ENCODE assay signal across 8 cellular contexts in the genomic region with DNA sequence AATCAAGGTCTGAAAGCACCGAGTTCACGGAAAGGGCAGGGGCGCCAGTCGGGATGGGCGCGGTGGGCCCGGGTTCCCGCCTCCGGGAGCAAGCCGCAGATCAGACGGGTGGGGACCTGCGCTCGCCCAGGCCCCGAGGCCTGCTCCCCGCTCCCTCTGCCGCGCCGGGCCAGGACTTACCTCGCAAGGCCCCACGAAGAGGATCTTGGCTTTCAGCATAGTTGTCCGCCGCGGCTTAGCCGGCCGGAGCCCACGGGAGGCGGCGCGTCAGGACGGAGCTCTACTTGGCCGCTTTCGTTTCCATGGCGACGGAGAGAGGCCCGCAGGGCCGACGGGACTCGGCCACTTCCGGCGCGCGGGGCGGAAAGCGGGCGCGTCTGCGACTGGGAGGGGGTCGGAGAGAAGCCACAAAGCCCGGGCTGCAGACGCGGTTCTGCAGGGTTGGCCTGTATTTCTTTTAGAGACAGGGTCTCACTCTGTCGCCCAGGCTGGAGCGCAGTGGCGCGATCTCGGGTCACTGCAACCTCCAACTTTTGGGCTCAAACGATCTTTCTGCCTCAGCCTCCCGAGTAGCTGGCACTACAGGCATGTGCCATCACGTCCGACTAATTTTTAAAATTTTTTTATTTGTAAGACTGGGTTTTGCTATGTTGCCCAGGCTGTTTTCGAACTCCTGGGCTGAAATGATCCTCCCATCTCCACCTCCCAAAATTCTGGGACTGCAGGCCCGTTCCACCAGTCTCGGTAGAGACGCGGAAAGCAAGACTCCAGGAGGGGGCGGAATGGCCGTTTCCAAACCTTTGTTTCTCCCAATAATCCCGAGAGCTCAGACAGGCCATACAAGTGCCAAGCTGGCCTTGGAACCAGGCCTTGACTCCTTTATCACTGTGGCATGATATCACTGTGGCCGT. TPM values are rescaled to one million over a fixed set of nuclear protein-coding genes. Genes with fewer than 3 reads are reported as not detected.
DNase-seq lines count a peak whose midpoint lies in the region; TF ChIP-seq lines count a peak whose summit lies in the region.

A gene (minus strand): TSS at position 322 of the 911 bp plus-strand sequence. CDS start 103 bp downstream, at position 219.

- WGBS in H9 (ENCODE audit: extremely low coverage, insufficient read length, low lambda C conversion rate), result no CpG with 5 or more reads among the region's 69 CpGs
- no CpG with 5 or more reads among the region's 69 CpGs for WGBS in neuronal stem cell (ENCODE audit: extremely low coverage in 2 of 2, insufficient read length in 2 of 2, insufficient replicate concordance in 1 of 2), 2 donors

- H3K9ac ChIP-seq in H9 (ENCODE audit: extremely low read depth, insufficient read length, low read length) (peak within 1 kb of the TSS; percentile 79), MM.1S (ENCODE audit: low read length) (peak within 1 kb of the TSS; percentile 45; the same call in 1 of the 2 replicates), neuronal stem cell (ENCODE audit: low read depth, low read length, poor library complexity) (peak within 1 kb of the TSS; percentile 93), subcutaneous abdominal adipose tissue (ENCODE audit: low read length in 5 of 5) (peak within 1 kb of the TSS in 4 of 5 donors; percentile 68 to 88 (median 78))

- H3K4me1 Mint-ChIP-seq in H9, result peaks cover 7 to 11% of the 10 kb centered on the region in 2 experiments

- peaks cover 5 to 11% (median 11%) of the 10 kb centered on the region in 3 experiments; a peak in 5 of 7 replicates for H3K36me3 Mint-ChIP-seq in H9 (ENCODE audit: insufficient read depth in 1 of 3, low read depth in 3 of 3)

- no peaks in the 10 kb centered on the region; the same call in 1 of the 2 replicates for H3K27me3 Mint-ChIP-seq in H9 (ENCODE audit: low read depth)

- H3K9me3 Mint-ChIP-seq in H9, result no peaks in the 10 kb centered on the region

- peak within 1 kb of the TSS; percentile 83 to 93 for H3K4me3 Mint-ChIP-seq in H9

- H3K4ac ChIP-seq in H9 (ENCODE audit: low read depth, low read length), result no peak within 1 kb of the TSS
- no peak within 1 kb of the TSS for H3K4ac ChIP-seq in neuronal stem cell (ENCODE audit: low read length)

- H3K9me3 ChIP-seq in H9 (ENCODE audit: control insufficient read depth, low read depth, low read length) (no peaks in the 10 kb centered on the region), MM.1S (replicated peaks; ENCODE audit: insufficient read depth, low read length) (no peaks in the 10 kb centered on the region), neuronal stem cell (replicated peaks in 1 of 2; ENCODE audit: control insufficient read depth in 2 of 2, insufficient read depth in 1 of 2, low read depth in 1 of 2, low read length in 2 of 2) (no peaks in the 10 kb centered on the region), subcutaneous abdominal adipose tissue (ENCODE audit: control insufficient read depth in 5 of 5, low read length in 5 of 5) (no peaks in the 10 kb centered on the region)

- H2BK120ac ChIP-seq in H9 (ENCODE audit: low read depth, low read length, poor library complexity, severe bottlenecking), result no peak within 1 kb of the TSS
- H2BK120ac ChIP-seq in neuronal stem cell (ENCODE audit: low read depth, low read length), result no peak within 1 kb of the TSS

- peak within 1 kb of the TSS; percentile 77 for H3K4me3 ChIP-seq in MM.1S (ENCODE audit: low read length)
- peak within 1 kb of the TSS; percentile 76 to 91 for H3K4me3 ChIP-seq in neuronal stem cell (ENCODE audit: low read length in 2 of 2)
- peak within 1 kb of the TSS; percentile 79 to 92 (median 85) for H3K4me3 ChIP-seq in subcutaneous abdominal adipose tissue (ENCODE audit: low read depth in 1 of 5, low read length in 5 of 5)

- H3K23me2 ChIP-seq in H9 (ENCODE audit: insufficient read length, low read depth, low read length, poor library complexity, severe bottlenecking), result peaks cover 6% of the 10 kb centered on the region

- H3K14ac ChIP-seq in H9 (ENCODE audit: insufficient read depth, low read length) (peak within 1 kb of the TSS; percentile 86; the same call in 1 of the 2 replicates), neuronal stem cell (ENCODE audit: low read length) (no peak within 1 kb of the TSS)

- TF ChIP-seq CTCF in H9 (conservative IDR thresholded peaks at IDR 0.05) (peak; percentile 61), MM.1S (IDR thresholded peaks at IDR 0.05; ENCODE audit: low read length) (0 out of 2 replicates have a peak, but pooled peaks have one; percentile 5)

- H3F3A ChIP-seq in MM.1S (ENCODE audit: insufficient read depth, low read length), result no peaks in the 10 kb centered on the region

- H3K79me2 ChIP-seq in H9 (ENCODE audit: insufficient read depth, low read length), result no peaks in the 10 kb centered on the region
- no peaks in the 10 kb centered on the region for H3K79me2 ChIP-seq in MM.1S (ENCODE audit: low read length)

- H2AFZ ChIP-seq in H9 (ENCODE audit: low read length) (no peak within 1 kb of the TSS), MM.1S (ENCODE audit: low read length) (peak within 1 kb of the TSS; percentile 94), neuronal stem cell (ENCODE audit: low read length) (peak within 1 kb of the TSS; percentile 93)

- H3T11ph ChIP-seq in H9 (ENCODE audit: low read length), result no peak within 1 kb of the TSS

- H4K91ac ChIP-seq in H9 (ENCODE audit: insufficient read length, low read depth, low read length), result no peak within 1 kb of the TSS
- H4K91ac ChIP-seq in neuronal stem cell (ENCODE audit: low read depth, low read length, poor library complexity), result no peak within 1 kb of the TSS

- H3K4me1 ChIP-seq in H9 (ENCODE audit: insufficient read depth, low read length) (no peaks in the 10 kb centered on the region; the same call in 1 of the 2 replicates), MM.1S (ENCODE audit: low read length) (0 out of 2 replicates have a peak, but pooled peaks cover 3% of the 10 kb centered on the region), neuronal stem cell (ENCODE audit: control insufficient read depth in 2 of 2, insufficient read depth in 1 of 2, low read depth in 1 of 2, low read length in 2 of 2) (peaks cover 2% of the 10 kb centered on the region in 2 donors), subcutaneous abdominal adipose tissue (ENCODE audit: control insufficient read depth in 5 of 5, insufficient read depth in 5 of 5, low read length in 5 of 5) (peaks cover 0 to 16% (median 15%) of the 10 kb centered on the region in 5 donors)

- in situ Hi-C loops in G401 (cut with HindIII; ENCODE audit: low sequenced_read_pairs), result no loop called here

- H2BK15ac ChIP-seq in H9 (ENCODE audit: low read depth, low read length), result no peak within 1 kb of the TSS; the same call in 1 of the 2 replicates
- H2BK15ac ChIP-seq in neuronal stem cell (ENCODE audit: low read length), result no peak within 1 kb of the TSS

- H3K18ac ChIP-seq in H9 (ENCODE audit: insufficient read length, low read depth, low read length) (peak within 1 kb of the TSS; percentile 62), neuronal stem cell (ENCODE audit: low read length) (peak within 1 kb of the TSS; percentile 98)

- no peak within 1 kb of the TSS for H4K5ac ChIP-seq in H9 (ENCODE audit: insufficient read length, low read depth, low read length)

- no peaks in the 10 kb centered on the region for H3K79me1 ChIP-seq in H9 (ENCODE audit: insufficient read depth, low read depth, low read length, poor library complexity, severe bottlenecking)
- H3K79me1 ChIP-seq in neuronal stem cell (ENCODE audit: low read depth, low read length), result peaks cover 4% of the 10 kb centered on the region

- no peak within 1 kb of the TSS for H3K23ac ChIP-seq in H9 (ENCODE audit: insufficient read length, low read depth, low read length)
- peak within 1 kb of the TSS; percentile 80 for H3K23ac ChIP-seq in neuronal stem cell (ENCODE audit: low read depth, low read length, poor library complexity)

- no peak within 1 kb of the TSS for H3K27ac ChIP-seq in H9 (ENCODE audit: insufficient read length, low read depth, low read length)
- no peak within 1 kb of the TSS for H3K27ac ChIP-seq in MM.1S (ENCODE audit: low read length)
- peak within 1 kb of the TSS; percentile 75 for H3K27ac ChIP-seq in neuronal stem cell (replicated peaks; ENCODE audit: low read length)
- H3K27ac ChIP-seq in subcutaneous abdominal adipose tissue (ENCODE audit: low read depth, low read length), result peak within 1 kb of the TSS; percentile 50

- H4K8ac ChIP-seq in H9 (replicated peaks; ENCODE audit: insufficient read length, low read depth, low read length), result no peak within 1 kb of the TSS
- peak within 1 kb of the TSS; percentile 43 for H4K8ac ChIP-seq in neuronal stem cell (ENCODE audit: low read depth, low read length)

- H2AK5ac ChIP-seq in H9 (ENCODE audit: insufficient read length, low read length) (no peak within 1 kb of the TSS), neuronal stem cell (ENCODE audit: low read depth, low read length) (no peak within 1 kb of the TSS)

- H2BK20ac ChIP-seq in H9 (ENCODE audit: low read depth, low read length, poor library complexity, severe bottlenecking), result no peak within 1 kb of the TSS

- H3K9me2 ChIP-seq in MM.1S (replicated peaks; ENCODE audit: insufficient read depth, low read length), result no peaks in the 10 kb centered on the region

- H2BK12ac ChIP-seq in H9 (ENCODE audit: insufficient read length, low read depth, low read length) (no peak within 1 kb of the TSS), neuronal stem cell (ENCODE audit: low read length) (no peak within 1 kb of the TSS)

- peak; percentile 92 for DNase-seq in G401 (ENCODE audit: low spot score)
- peak; percentile 92 for DNase-seq in H9
- peak; percentile 96 for DNase-seq in MM.1S
- peak; percentile 61 for DNase-seq in SHP77 treated with DMSO at 0.1 percent for 48 hours (lab: John Stamatoyannopoulos, UW)
- DNase-seq in activated naive CD4-positive, alpha-beta T cell (lab: John Stamatoyannopoulos, UW), result peak; percentile 35 to 77 (median 58)
- peak; percentile 83 for DNase-seq in foreskin melanocyte
- DNase-seq in neuronal stem cell (ENCODE audit: low spot score), result peak; percentile 92

- H3K36me3 ChIP-seq in MM.1S (replicated peaks; ENCODE audit: insufficient read depth, low read length) (no peaks in the 10 kb centered on the region), neuronal stem cell (replicated peaks in 1 of 2; ENCODE audit: control insufficient read depth in 2 of 2, insufficient read depth in 2 of 2, low read length in 2 of 2) (peaks cover 5 to 30% of the 10 kb centered on the region in 2 donors), subcutaneous abdominal adipose tissue (ENCODE audit: control insufficient read depth in 5 of 5, insufficient read depth in 5 of 5, low read length in 5 of 5) (peaks cover 0 to 12% (median 0%) of the 10 kb centered on the region in 5 donors)

- H3K27me3 ChIP-seq in H9 (ENCODE audit: insufficient read depth, low read length) (no peaks in the 10 kb centered on the region), MM.1S (replicated peaks; ENCODE audit: insufficient read depth, low read length) (peaks cover 28% of the 10 kb centered on the region), neuronal stem cell (ENCODE audit: control insufficient read depth in 3 of 3, insufficient read depth in 3 of 3, low read depth in 1 of 3, low read length in 3 of 3) (no peaks in the 10 kb centered on the region), subcutaneous abdominal adipose tissue (ENCODE audit: control insufficient read depth in 5 of 5, insufficient read depth in 4 of 5, low read length in 5 of 5) (no peaks in the 10 kb centered on the region)

- H3K27ac Mint-ChIP-seq in H9, result peak within 1 kb of the TSS; percentile 89 to 97 (median 96)

- no peaks in the 10 kb centered on the region for H4K20me1 ChIP-seq in H9 (ENCODE audit: control insufficient read depth, insufficient read depth, insufficient read length)
- H4K20me1 ChIP-seq in MM.1S (ENCODE audit: insufficient read depth, low read length), result no peaks in the 10 kb centered on the region

- H3K56ac ChIP-seq in H9 (ENCODE audit: insufficient read length, low read depth, low read length), result no peak within 1 kb of the TSS

- no peak within 1 kb of the TSS for H2BK5ac ChIP-seq in H9 (ENCODE audit: insufficient read length, low read length)
- H2BK5ac ChIP-seq in neuronal stem cell (ENCODE audit: low read length), result peak within 1 kb of the TSS; percentile 77

- H3K4me2 ChIP-seq in H9 (ENCODE audit: insufficient read depth, insufficient read length, low read length) (peak within 1 kb of the TSS; percentile 71), MM.1S (ENCODE audit: low read depth, low read length) (peak within 1 kb of the TSS; percentile 82), neuronal stem cell (ENCODE audit: insufficient read depth, low read length, poor library complexity, severe bottlenecking) (peak within 1 kb of the TSS; percentile 60)

RNA-seq across cellular contexts. Expression of the gene that starts here (rescaled TPM):
- 55.0 and 55.9 TPM in 2 replicates for total RNA-seq in G401 (2014; rRNA removed; shearing (Covaris generic))
- total RNA-seq in H9 (2021), result 19.8 and 21.3 TPM in 2 replicates
- 38.1 TPM for polyA plus RNA-seq in neuronal stem cell (2013, experiment 1 of 2)
- 39.9 TPM for polyA plus RNA-seq in neuronal stem cell (2013, experiment 2 of 2)

Comparison
In these comparisons a context has a peak if more than half of its experiments do, and no peak if none do; other contexts are left out.
1. H3K27ac ChIP-seq: peak in neuronal stem cell (single experiment) and subcutaneous abdominal adipose tissue (single experiment); none in H9 (single experiment) and MM.1S (single experiment).
2. Peak in every context shown above with its lines, with median percentiles within 50 percentile points of each other: DNase-seq, H3K4me2 ChIP-seq, H3K9ac ChIP-seq and H3K4me3 ChIP-seq.